In genomic region chr16:66588981-66589713, GRCh38 we compare ENCODE assay signal across 9 cellular contexts. TPM values are rescaled to one million over a fixed set of nuclear protein-coding genes. Genes with fewer than 3 reads are reported as not detected.
DNase-seq lines count a peak whose midpoint lies in the region; ATAC-seq, FAIRE-seq and TF ChIP-seq lines count a peak whose summit lies in the region.
"Had no signal": no experiment of that assay in that cellular context is flagged by ENCODE, and none has a peak within 500 bp of the region (broad histone marks: within the 10 kb centered on the region; RNA-seq: fewer than 3 reads in every experiment).

No MANE protein-coding gene starts in this region.

- H3K4me1 ChIP-seq in ascending aorta: no peaks in the 10 kb centered on the region

- DNase-seq in GM12891 (ENCODE audit: insufficient read length, low spot score): peak; percentile 53
- no peak for DNase-seq in ascending aorta (ENCODE audit: low spot score in 2 of 2)
- no peak for DNase-seq in kidney epithelial cell (ENCODE audit: low read depth)
- peak in 1 of 2 donors; percentile 71 for DNase-seq in stimulated activated effector memory CD8-positive, alpha-beta T cell treated with anti-CD3 and anti-CD28 coated beads, Interleukin-12 subunit alpha, Interleukin-12 subunit beta, amount 100 ng/mL, for 72 hours (ENCODE audit: low spot score in 2 of 2)
- no peak for DNase-seq in glomerular visceral epithelial cell (ENCODE audit: extremely low spot score)

- H3K9me2 ChIP-seq in SU-DHL-6 (replicated peaks; ENCODE audit: insufficient read depth, low read length): no peaks in the 10 kb centered on the region

- H3K27ac ChIP-seq in SU-DHL-6 (ENCODE audit: low read depth, low read length) (no peak overlapping the region), ascending aorta (no peak overlapping the region)

- ATAC-seq in HG03103 (IDR thresholded peaks at IDR 0.05; ENCODE audit: low read depth, unreplicated experiment) (peak; percentile 76), GM19452 (IDR thresholded peaks at IDR 0.05; ENCODE audit: unreplicated experiment) (no peak)
- peak; percentile 97 for ATAC-seq in stimulated activated effector memory CD8-positive, alpha-beta T cell treated with anti-CD3 and anti-CD28 coated beads, Interleukin-12 subunit alpha, Interleukin-12 subunit beta, amount 100 ng/mL, for 72 hours

- H3K79me2 ChIP-seq in SU-DHL-6 (ENCODE audit: insufficient read depth, low read length): no peaks in the 10 kb centered on the region

- peak; percentile 85 for FAIRE-seq in GM12891 (lab: Jason Lieb, UNC)
- FAIRE-seq: TTC549 had no signal

- H3K36me3 ChIP-seq in SU-DHL-6 (ENCODE audit: low read length): no peaks in the 10 kb centered on the region
- H3K36me3 ChIP-seq in ascending aorta: no peaks in the 10 kb centered on the region
- no peaks in the 10 kb centered on the region for H3K36me3 ChIP-seq in kidney epithelial cell (ENCODE audit: control insufficient read depth, insufficient read depth, low read length)

- H3F3A ChIP-seq in SU-DHL-6 (ENCODE audit: insufficient read depth): no peaks in the 10 kb centered on the region

- TF ChIP-seq POLR2A in GM12891 (IDR thresholded peaks at IDR 0.05; ENCODE audit: low read depth, low read length): no peak

- no peak overlapping the region for H3K9ac ChIP-seq in SU-DHL-6 (ENCODE audit: low read length)

- H3K4me3 ChIP-seq in SU-DHL-6 (ENCODE audit: insufficient read depth, low read length, poor library complexity, severe bottlenecking) (no peak overlapping the region), ascending aorta (no peak overlapping the region), kidney epithelial cell (ENCODE audit: low read depth, low read length) (no peak overlapping the region)

- H4K20me1 ChIP-seq in SU-DHL-6 (ENCODE audit: low read depth, low read length): no peaks in the 10 kb centered on the region

- TF ChIP-seq CTCF in SU-DHL-6 (IDR thresholded peaks at IDR 0.05; ENCODE audit: insufficient read depth, low read length, poor library complexity, severe bottlenecking) (peak; percentile 70), ascending aorta (IDR thresholded peaks at IDR 0.05) (peak; percentile 35 to 72 (median 54)), kidney epithelial cell (IDR thresholded peaks at IDR 0.05; ENCODE audit: insufficient read depth, low read length, poor library complexity, severe bottlenecking) (peak; percentile 65)

- peaks cover 17% of the 10 kb centered on the region for H3K4me1 Mint-ChIP-seq in stimulated activated effector memory CD8-positive, alpha-beta T cell treated with anti-CD3 and anti-CD28 coated beads, Interleukin-12 subunit alpha, Interleukin-12 subunit beta, amount 100 ng/mL, for 72 hours

- H3K36me3 Mint-ChIP-seq in stimulated activated effector memory CD8-positive, alpha-beta T cell treated with anti-CD3 and anti-CD28 coated beads, Interleukin-12 subunit alpha, Interleukin-12 subunit beta, amount 100 ng/mL, for 72 hours: peaks cover 7% of the 10 kb centered on the region

- H3K9me3 Mint-ChIP-seq in stimulated activated effector memory CD8-positive, alpha-beta T cell treated with anti-CD3 and anti-CD28 coated beads, Interleukin-12 subunit alpha, Interleukin-12 subunit beta, amount 100 ng/mL, for 72 hours: no peaks in the 10 kb centered on the region

- no peak overlapping the region for H3K4me2 ChIP-seq in SU-DHL-6 (ENCODE audit: low read depth, low read length, poor library complexity, severe bottlenecking)

- no peak overlapping the region for H2AFZ ChIP-seq in SU-DHL-6 (ENCODE audit: low read depth, low read length, severe bottlenecking)

- H3K4me3 Mint-ChIP-seq in stimulated activated effector memory CD8-positive, alpha-beta T cell treated with anti-CD3 and anti-CD28 coated beads, Interleukin-12 subunit alpha, Interleukin-12 subunit beta, amount 100 ng/mL, for 72 hours: peak overlapping the region; percentile 65

- no peaks in the 10 kb centered on the region for H3K27me3 ChIP-seq in SU-DHL-6 (ENCODE audit: low read length)
- no peaks in the 10 kb centered on the region for H3K27me3 ChIP-seq in ascending aorta
- no peaks in the 10 kb centered on the region for H3K27me3 ChIP-seq in kidney epithelial cell (ENCODE audit: control insufficient read depth, insufficient read depth, low read length)

- H3K9me3 ChIP-seq in SU-DHL-6 (ENCODE audit: insufficient read depth, low read length) (no peaks in the 10 kb centered on the region), ascending aorta (no peaks in the 10 kb centered on the region)

- intact Hi-C loops in ascending aorta (cut with DNase I): loop anchor here (1.0 kb wide), 1 partner anchor 183 kb away; no protein-coding TSS in a partner anchor

- peak overlapping the region; percentile 43 for H3K27ac Mint-ChIP-seq in stimulated activated effector memory CD8-positive, alpha-beta T cell treated with anti-CD3 and anti-CD28 coated beads, Interleukin-12 subunit alpha, Interleukin-12 subunit beta, amount 100 ng/mL, for 72 hours

TF ChIP-seq in GM12891, 5 proteins besides CTCF, POLR2A, EP300 and RAD21:
- TF ChIP-seq PAX5 (IDR thresholded peaks at IDR 0.05; ENCODE audit: insufficient read depth, low read length, severe bottlenecking) (no peak), TAF1 (IDR thresholded peaks at IDR 0.05; ENCODE audit: low read depth, low read length) (no peak), POU2F2 (IDR thresholded peaks at IDR 0.05; ENCODE audit: low read depth, low read length) (no peak), POLR2AphosphoS5 (IDR thresholded peaks at IDR 0.05; ENCODE audit: low read depth, low read length) (no peak), SPI1 (IDR thresholded peaks at IDR 0.05; ENCODE audit: low read depth, low read length) (no peak)

RNA-seq across cellular contexts. Expression of gene CMTM2, which starts 9.9 kb away (rescaled TPM):
- polyA plus RNA-seq in GM12891 (2012; ENCODE audit: low read depth, missing spikeins): not detected
- total RNA-seq in ascending aorta (not detected), kidney epithelial cell (0.54 and 1.4 TPM in 2 replicates)

RNA-seq across cellular contexts. Expression of gene CMTM3, which starts 15.4 kb away (rescaled TPM):
- 18.9 TPM for polyA plus RNA-seq in GM12891 (2012; ENCODE audit: low read depth, missing spikeins)
- total RNA-seq in ascending aorta: 42.6 TPM
- total RNA-seq in kidney epithelial cell: 244 and 292 TPM in 2 replicates

RNA-seq across cellular contexts. Expression of gene CMTM1, which starts 22.9 kb away (rescaled TPM):
- polyA plus RNA-seq in GM12891 (2012; ENCODE audit: low read depth, missing spikeins): 0.42 TPM
- not detected for total RNA-seq in ascending aorta
- total RNA-seq in kidney epithelial cell: 4.3 and 9.0 TPM in 2 replicates

RNA-seq across cellular contexts. Expression of gene CKLF, which starts 36.8 kb away (rescaled TPM):
- polyA plus RNA-seq in GM12891 (2012; ENCODE audit: low read depth, missing spikeins): 90.7 TPM
- not detected for total RNA-seq in ascending aorta
- 120 and 129 TPM in 2 replicates for total RNA-seq in kidney epithelial cell

RNA-seq across cellular contexts. Expression of gene TK2, which starts 39.2 kb away (rescaled TPM):
- polyA plus RNA-seq in GM12891 (2012; ENCODE audit: low read depth, missing spikeins): 4.9 TPM
- total RNA-seq in ascending aorta (21.5 TPM), kidney epithelial cell (25.2 and 25.7 TPM in 2 replicates)
